ENCODE assay signal across 16 cellular contexts in genomic region chr6:32112436-32112980, GRCh38. TPM values are rescaled to one million over a fixed set of nuclear protein-coding genes. Genes with fewer than 3 reads are reported as not detected.
DNase-seq lines count a peak whose midpoint lies in the region; ATAC-seq and TF ChIP-seq lines count a peak whose summit lies in the region.
"Had no signal": no experiment of that assay in that cellular context is flagged by ENCODE, and none has a peak within 500 bp of the region (broad histone marks: within the 10 kb centered on the region; RNA-seq: fewer than 3 reads in every experiment).

No MANE protein-coding gene starts in this region.

- H3K27me3 ChIP-seq in adipocyte (replicated peaks; ENCODE audit: control insufficient read depth, insufficient read depth, low read length) (no peaks in the 10 kb centered on the region), gastroesophageal sphincter (no peaks in the 10 kb centered on the region), upper lobe of right lung (no peaks in the 10 kb centered on the region)
- H3K27me3 ChIP-seq: pancreas had no signal

- no peaks in the 10 kb centered on the region for H3K9me3 ChIP-seq in adipocyte (ENCODE audit: control insufficient read depth, low read length)
- no peaks in the 10 kb centered on the region for H3K9me3 ChIP-seq in gastroesophageal sphincter
- no peaks in the 10 kb centered on the region for H3K9me3 ChIP-seq in upper lobe of right lung
- H3K9me3 ChIP-seq: pancreas had no signal

- WGBS in gastroesophageal sphincter (ENCODE audit: low coverage in 1 of 2), 2 donors, result 42 to 62% methylated on average over 7 of the region's 9 CpGs

- H3K9me3 Mint-ChIP-seq in osteocyte (ENCODE audit: unreplicated experiment), result no peaks in the 10 kb centered on the region
- H3K9me3 Mint-ChIP-seq: activated T-helper 2 cell treated with anti-CD3 and anti-CD28 coated beads, Interferon-gamma antibody, Interleukin-2, Interleukin-4, amounts not matched to agents 10 μg/mL and 5 μg/mL and 100 μg/mL, durations not matched to agents 14 hours and 24 hours and 36 hours; endodermal cell had no signal

- H3K9ac ChIP-seq in adipocyte (ENCODE audit: low read length), result peak overlapping the region; percentile 8

- intact Hi-C loops in upper lobe of right lung (cut with DNase I), result no loop called here

- H3K27ac Mint-ChIP-seq in osteocyte (ENCODE audit: unreplicated experiment), result peak overlapping the region; percentile 70
- H3K27ac Mint-ChIP-seq: activated T-helper 2 cell treated with anti-CD3 and anti-CD28 coated beads, Interferon-gamma antibody, Interleukin-2, Interleukin-4, amounts not matched to agents 10 μg/mL and 5 μg/mL and 100 μg/mL, durations not matched to agents 14 hours and 24 hours and 36 hours; endodermal cell had no signal

- DNase-seq in adipocyte (ENCODE audit: low read depth) (peak; percentile 63), osteocyte (ENCODE audit: extremely low spot score, unreplicated experiment) (no peak), upper lobe of right lung (no peak), AG08395 (ENCODE audit: low spot score) (no peak), NCI-H2196 treated with DMSO at 0.1 percent for 48 hours (lab: John Stamatoyannopoulos, UW; ENCODE audit: unreplicated experiment) (no peak), NCI-H2107 (lab: John Stamatoyannopoulos, UW) (no peak)
- DNase-seq: activated CD4-positive, alpha-beta T cell treated with anti-CD3 and anti-CD28 coated beads, Interleukin-2, amount 50 U/mL, for 4 hours; brain microvascular endothelial cell; endodermal cell; hippocampal formation; NCI-H1930; pancreas; T1000 had no signal

- H3K4me3 ChIP-seq in adipocyte (ENCODE audit: low read length) (no peak overlapping the region), gastroesophageal sphincter (no peak overlapping the region), upper lobe of right lung (no peak overlapping the region)
- H3K4me3 ChIP-seq: pancreas had no signal

- H3K27ac ChIP-seq in gastroesophageal sphincter, result peak overlapping the region; percentile 67 to 86 (median 81)
- peak overlapping the region; percentile 77 for H3K27ac ChIP-seq in upper lobe of right lung
- H3K27ac ChIP-seq: brain microvascular endothelial cell, pancreas had no signal

- TF ChIP-seq EP300 in gastroesophageal sphincter (IDR thresholded peaks at IDR 0.05), result no peak

- H3K4me1 Mint-ChIP-seq in osteocyte (ENCODE audit: unreplicated experiment), result peaks cover 67% of the 10 kb centered on the region

- no peaks in the 10 kb centered on the region for H3K27me3 Mint-ChIP-seq in osteocyte (ENCODE audit: unreplicated experiment)

- no peak for TF ChIP-seq POLR2A in gastroesophageal sphincter (IDR thresholded peaks at IDR 0.05)

- H3K36me3 ChIP-seq in adipocyte (ENCODE audit: control insufficient read depth, insufficient read depth, low read length, severe bottlenecking) (peaks cover 21% of the 10 kb centered on the region), gastroesophageal sphincter (peaks cover 0 to 29% of the 10 kb centered on the region in 2 donors), upper lobe of right lung (peaks cover 21% of the 10 kb centered on the region)

- H3K36me3 Mint-ChIP-seq in osteocyte (ENCODE audit: unreplicated experiment), result peaks cover 9% of the 10 kb centered on the region

- no peak overlapping the region for H3K4me3 Mint-ChIP-seq in osteocyte (ENCODE audit: unreplicated experiment)
- H3K4me3 Mint-ChIP-seq: endodermal cell had no signal

- peaks cover 63% of the 10 kb centered on the region for H3K4me1 ChIP-seq in adipocyte (ENCODE audit: control insufficient read depth, insufficient read depth, low read length)
- peaks cover 5 to 78% (median 52%) of the 10 kb centered on the region in 3 donors for H3K4me1 ChIP-seq in gastroesophageal sphincter
- peaks cover 50% of the 10 kb centered on the region for H3K4me1 ChIP-seq in upper lobe of right lung

- peak; percentile 8 for ATAC-seq in gastroesophageal sphincter
- ATAC-seq in upper lobe of right lung, result no peak
- ATAC-seq: left lobe of liver, pancreas had no signal

- TF ChIP-seq CTCF in gastroesophageal sphincter (IDR thresholded peaks at IDR 0.05) (no peak), osteocyte (IDR thresholded peaks at IDR 0.05) (no peak), upper lobe of right lung (IDR thresholded peaks at IDR 0.05) (no peak)

RNA-seq across cellular contexts. Expression of gene TNXB, which starts 3.4 kb away (rescaled TPM):
- total RNA-seq in gastroesophageal sphincter, result 100 to 1,000 TPM; 148 to 394 (median 190) TPM
- 13.1 and 13.9 TPM in 2 replicates for total RNA-seq in osteocyte
- total RNA-seq in upper lobe of right lung, result 162 TPM

RNA-seq across cellular contexts. Expression of gene ATF6B, which starts 15.5 kb away (rescaled TPM):
- total RNA-seq in gastroesophageal sphincter (10 to 100 TPM; 13.3 to 26.9 (median 25.2) TPM), osteocyte (109 and 116 TPM in 2 replicates), upper lobe of right lung (78.1 TPM)

RNA-seq across cellular contexts. Expression of gene FKBPL, which starts 17.6 kb away (rescaled TPM):
- total RNA-seq in gastroesophageal sphincter, result 1 to 10 TPM; 2.3 to 4.2 (median 3.7) TPM
- total RNA-seq in osteocyte, result 5.3 and 7.5 TPM in 2 replicates
- 4.3 TPM for total RNA-seq in upper lobe of right lung

RNA-seq across cellular contexts. Expression of gene PRRT1, which starts 39.2 kb away (rescaled TPM):
- total RNA-seq in gastroesophageal sphincter, result 1 to 10 TPM; 1.2 to 4.8 (median 3.1) TPM
- 1.2 and 2.1 TPM in 2 replicates for total RNA-seq in osteocyte
- total RNA-seq in upper lobe of right lung, result 1.4 TPM

RNA-seq across cellular contexts. Expression of gene PPT2, which starts 41.4 kb away (rescaled TPM):
- 100 to 1,000 TPM in 1 of 4 donors, 10 to 100 TPM in 3; 16.0 to 120 (median 25.5) TPM for total RNA-seq in gastroesophageal sphincter
- total RNA-seq in osteocyte, result 40.8 and 45.5 TPM in 2 replicates
- 19.2 TPM for total RNA-seq in upper lobe of right lung

Comparison
In these comparisons a context has a peak if more than half of its experiments do, and no peak if none do; other contexts are left out.
1. RNA of gene TNXB, which starts 3.4 kb away (total RNA-seq): 148 to 394 TPM in gastroesophageal sphincter and 162 TPM in upper lobe of right lung (single experiment); 13.1 to 13.9 TPM in osteocyte; every median in the first group is over 10 times any median in the second.